Comparison of ENCODE assay signal across 8 cellular contexts in the genomic region with DNA sequence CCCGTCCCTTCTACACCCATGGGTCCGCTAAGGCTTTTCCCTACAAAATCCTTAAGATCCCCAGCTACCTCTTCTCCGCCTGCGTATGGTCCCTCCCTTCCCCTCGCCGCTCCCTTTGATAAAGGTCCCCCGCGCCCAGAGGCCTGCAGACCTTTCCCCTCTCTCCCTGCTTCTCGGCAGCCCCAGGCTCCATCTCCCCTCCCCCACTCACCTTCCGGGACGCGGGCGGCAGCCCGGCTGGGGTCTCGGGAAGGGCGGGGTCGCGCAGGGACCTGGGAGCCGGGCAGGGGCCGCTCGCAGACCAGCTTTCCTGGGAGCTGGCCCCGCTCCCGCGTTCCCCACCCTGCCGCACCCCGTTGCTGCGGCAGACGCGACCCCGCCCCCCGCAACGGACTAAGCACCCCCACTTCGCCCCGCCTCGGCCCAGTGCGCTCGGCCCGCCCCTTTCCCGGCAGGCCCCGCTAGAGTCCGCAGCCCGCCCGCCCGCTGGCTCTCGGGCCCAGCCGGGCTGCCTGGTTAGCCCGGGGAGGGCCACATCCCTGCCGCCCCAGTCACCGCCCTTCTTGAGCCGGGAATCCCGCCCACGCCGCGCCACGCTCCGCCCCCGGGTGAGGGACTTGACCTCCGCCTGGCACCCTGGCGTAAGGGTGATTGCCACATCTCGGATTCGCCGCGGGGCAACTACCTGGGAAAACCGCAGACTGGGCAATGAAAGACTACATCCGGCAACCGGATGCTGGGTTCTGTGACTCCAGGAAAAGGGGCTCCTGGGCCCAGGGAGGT. TPM values are rescaled to one million over a fixed set of nuclear protein-coding genes. Genes with fewer than 3 reads are reported as not detected.
DNase-seq lines count a peak whose midpoint lies in the region; ATAC-seq, FAIRE-seq and TF ChIP-seq lines count a peak whose summit lies in the region.

A gene with protein sequence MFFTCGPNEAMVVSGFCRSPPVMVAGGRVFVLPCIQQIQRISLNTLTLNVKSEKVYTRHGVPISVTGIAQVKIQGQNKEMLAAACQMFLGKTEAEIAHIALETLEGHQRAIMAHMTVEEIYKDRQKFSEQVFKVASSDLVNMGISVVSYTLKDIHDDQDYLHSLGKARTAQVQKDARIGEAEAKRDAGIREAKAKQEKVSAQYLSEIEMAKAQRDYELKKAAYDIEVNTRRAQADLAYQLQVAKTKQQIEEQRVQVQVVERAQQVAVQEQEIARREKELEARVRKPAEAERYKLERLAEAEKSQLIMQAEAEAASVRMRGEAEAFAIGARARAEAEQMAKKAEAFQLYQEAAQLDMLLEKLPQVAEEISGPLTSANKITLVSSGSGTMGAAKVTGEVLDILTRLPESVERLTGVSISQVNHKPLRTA (minus strand): TSS at position 372 of the 783 bp plus-strand sequence. CDS start 498 bp downstream, outside the sequence.

- CTCF ChIA-PET in A549 (lab: Yijun Ruan, JAX): interaction anchor here (0.5 to 4.7 kb wide), 10 partner anchors 10 to 136 kb away, joined by 3 to 37 read pairs (median 4); no protein-coding TSS in a partner anchor

- peak; percentile 74 for TF ChIP-seq POLR2A in A549 (IDR thresholded peaks at IDR 0.05; ENCODE audit: low read length)

- H3K9me3 ChIP-seq in A549: no peaks in the 10 kb centered on the region

- DNase-seq in A549 (ENCODE audit: low read depth in 1 of 2, low spot score in 1 of 2) (peak; percentile 64 to 94), NCI-H345 (lab: John Stamatoyannopoulos, UW) (peak; percentile 90), caudate nucleus (lab: John Stamatoyannopoulos, UW) (peak in 60 of 61 donors; percentile 32 to 95 (median 84)), iris pigment epithelial cell (ENCODE audit: low read depth) (peak; percentile 97)
- DNase-seq in activated CD4-positive, CD25-positive, alpha-beta regulatory T cell (lab: John Stamatoyannopoulos, UW): peak; percentile 60 to 87 (median 74)
- peak; percentile 90 to 97 for DNase-seq in stimulated activated CD4-positive, alpha-beta T cell treated with anti-CD3 and anti-CD28 coated beads, Interleukin-12 subunit alpha, Interleukin-12 subunit beta, amount 100 ng/mL, for 24 hours (ENCODE audit: low read depth in 2 of 2)

- TF ChIP-seq EP300 in A549 (IDR thresholded peaks at IDR 0.05): peak; percentile 5 to 41; a peak in 2 of 5 replicates

- H3K4me3 ChIP-seq in A549: peak within 1 kb of the TSS; percentile 99

- FAIRE-seq in A549 (lab: Jason Lieb, UNC): no peak

- peak in 1 of 2 experiments; percentile 49; a peak in 3 of 5 replicates for TF ChIP-seq RAD21 in A549 (conservative IDR thresholded peaks at IDR 0.05 in 1 of 2, IDR thresholded peaks at IDR 0.05 in 1 of 2)

- H3K4me2 ChIP-seq in A549: peak within 1 kb of the TSS; percentile 89

- ATAC-seq in A549: peak; percentile 74 to 78
- ATAC-seq in GM18861 (IDR thresholded peaks at IDR 0.05; ENCODE audit: unreplicated experiment): peak; percentile 52
- ATAC-seq in HG03103 (IDR thresholded peaks at IDR 0.05; ENCODE audit: low read depth, unreplicated experiment): peak; percentile 62

- under 1% methylated on average over 22 of the region's 66 CpGs for WGBS in A549 (ENCODE audit: missing lambda C conversion rate)

- TF ChIP-seq CTCF in A549 (IDR thresholded peaks at IDR 0.05): no peak

- POLR2A ChIA-PET in A549 (lab: Yijun Ruan, JAX): interaction anchor here (0.8 to 4.4 kb wide), 15 partner anchors 8 to 125 kb away, joined by 3 to 78 read pairs (median 4); a partner anchor contains a TSS

- H3K27ac ChIP-seq in A549 (peak within 1 kb of the TSS; percentile 97 to 98), caudate nucleus (ENCODE audit: low read depth, low read length) (peak within 1 kb of the TSS; percentile 86)

- H3K4me1 ChIP-seq in A549: peaks cover 64% of the 10 kb centered on the region

TF ChIP-seq in A549, 52 proteins besides CTCF, POLR2A, EP300 and RAD21 (continues in another document):
- TF ChIP-seq PHF8 (IDR thresholded peaks at IDR 0.05; ENCODE audit: borderline replicate concordance, low read depth) (no peak), TFCP2L1 (CRISPR knock-in tag; IDR thresholded peaks at IDR 0.05) (peak; percentile 99), CBX8 (IDR thresholded peaks at IDR 0.05) (no peak), EHF (CRISPR knock-in tag; IDR thresholded peaks at IDR 0.05) (peak; percentile 83; the same call in 1 of the 2 replicates), POLR2AphosphoS2 (conservative IDR thresholded peaks at IDR 0.05; ENCODE audit: low read length) (peak; percentile 98), TP53 (CRISPR knock-in tag; IDR thresholded peaks at IDR 0.05) (peak; percentile 58), NFE2L2 (conservative IDR thresholded peaks at IDR 0.05; ENCODE audit: low read length) (no peak), HEYL (CRISPR knock-in tag; IDR thresholded peaks at IDR 0.05) (no peak), GATA3 (IDR thresholded peaks at IDR 0.05; ENCODE audit: borderline replicate concordance) (peak; percentile 74), FOSB (CRISPR knock-in tag; IDR thresholded peaks at IDR 0.05) (peak; percentile 97), NPAS2 (CRISPR knock-in tag; IDR thresholded peaks at IDR 0.05; ENCODE audit: borderline replicate concordance) (no peak), HOXB13 (CRISPR knock-in tag; IDR thresholded peaks at IDR 0.05; ENCODE audit: low read depth) (0 out of 2 replicates have a peak, but pooled peaks have one; percentile 15), HOXA7 (CRISPR knock-in tag; IDR thresholded peaks at IDR 0.05) (peak; percentile 96), RCOR1 (IDR thresholded peaks at IDR 0.05; ENCODE audit: low read depth, low read length) (no peak), CHD2 (IDR thresholded peaks at IDR 0.05; ENCODE audit: low read length, partially characterized antibody) (peak; percentile 61), FOXS1 (CRISPR knock-in tag; IDR thresholded peaks at IDR 0.05) (no peak; the same call in 1 of the 2 replicates), MAZ (IDR thresholded peaks at IDR 0.05; ENCODE audit: borderline replicate concordance, low read depth, low read length) (no peak), HOXB5 (CRISPR knock-in tag; IDR thresholded peaks at IDR 0.05) (peak; percentile 72), RARB (CRISPR knock-in tag; IDR thresholded peaks at IDR 0.05) (peak; percentile 97), CBX2 (IDR thresholded peaks at IDR 0.05; ENCODE audit: borderline replicate concordance, low read depth) (no peak), JUNB (IDR thresholded peaks at IDR 0.05) (no peak), CEBPB (IDR thresholded peaks at IDR 0.05) (peak; percentile 67 to 96), ZC3H11A (IDR thresholded peaks at IDR 0.05) (no peak), JUN (IDR thresholded peaks at IDR 0.05) (peak; percentile 99 to 100), ZSCAN20 (CRISPR knock-in tag; IDR thresholded peaks at IDR 0.05) (0 out of 2 replicates have a peak, but pooled peaks have one; percentile 21), SMC3 (IDR thresholded peaks at IDR 0.05) (no peak; the same call in 2 of the 3 replicates), RFX5 (IDR thresholded peaks at IDR 0.05) (no peak)
- TF ChIP-seq, protein P1, sequence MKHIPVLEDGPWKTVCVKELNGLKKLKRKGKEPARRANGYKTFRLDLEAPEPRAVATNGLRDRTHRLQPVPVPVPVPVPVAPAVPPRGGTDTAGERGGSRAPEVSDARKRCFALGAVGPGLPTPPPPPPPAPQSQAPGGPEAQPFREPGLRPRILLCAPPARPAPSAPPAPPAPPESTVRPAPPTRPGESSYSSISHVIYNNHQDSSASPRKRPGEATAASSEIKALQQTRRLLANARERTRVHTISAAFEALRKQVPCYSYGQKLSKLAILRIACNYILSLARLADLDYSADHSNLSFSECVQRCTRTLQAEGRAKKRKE (CRISPR knock-in tag; IDR thresholded peaks at IDR 0.05; ENCODE audit: low read depth): 0 out of 2 replicates have a peak, but pooled peaks have one; percentile 19
- TF ChIP-seq, protein P2, sequence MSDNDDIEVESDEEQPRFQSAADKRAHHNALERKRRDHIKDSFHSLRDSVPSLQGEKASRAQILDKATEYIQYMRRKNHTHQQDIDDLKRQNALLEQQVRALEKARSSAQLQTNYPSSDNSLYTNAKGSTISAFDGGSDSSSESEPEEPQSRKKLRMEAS (IDR thresholded peaks at IDR 0.05): peak; percentile 72
- TF ChIP-seq, protein P3, sequence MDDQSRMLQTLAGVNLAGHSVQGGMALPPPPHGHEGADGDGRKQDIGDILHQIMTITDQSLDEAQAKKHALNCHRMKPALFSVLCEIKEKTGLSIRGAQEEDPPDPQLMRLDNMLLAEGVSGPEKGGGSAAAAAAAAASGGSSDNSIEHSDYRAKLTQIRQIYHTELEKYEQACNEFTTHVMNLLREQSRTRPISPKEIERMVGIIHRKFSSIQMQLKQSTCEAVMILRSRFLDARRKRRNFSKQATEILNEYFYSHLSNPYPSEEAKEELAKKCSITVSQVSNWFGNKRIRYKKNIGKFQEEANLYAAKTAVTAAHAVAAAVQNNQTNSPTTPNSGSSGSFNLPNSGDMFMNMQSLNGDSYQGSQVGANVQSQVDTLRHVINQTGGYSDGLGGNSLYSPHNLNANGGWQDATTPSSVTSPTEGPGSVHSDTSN (IDR thresholded peaks at IDR 0.05): peak; percentile 98
- TF ChIP-seq, protein P4, sequence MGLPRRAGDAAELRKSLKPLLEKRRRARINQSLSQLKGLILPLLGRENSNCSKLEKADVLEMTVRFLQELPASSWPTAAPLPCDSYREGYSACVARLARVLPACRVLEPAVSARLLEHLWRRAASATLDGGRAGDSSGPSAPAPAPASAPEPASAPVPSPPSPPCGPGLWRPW (IDR thresholded peaks at IDR 0.05): no peak
- TF ChIP-seq, protein P5, sequence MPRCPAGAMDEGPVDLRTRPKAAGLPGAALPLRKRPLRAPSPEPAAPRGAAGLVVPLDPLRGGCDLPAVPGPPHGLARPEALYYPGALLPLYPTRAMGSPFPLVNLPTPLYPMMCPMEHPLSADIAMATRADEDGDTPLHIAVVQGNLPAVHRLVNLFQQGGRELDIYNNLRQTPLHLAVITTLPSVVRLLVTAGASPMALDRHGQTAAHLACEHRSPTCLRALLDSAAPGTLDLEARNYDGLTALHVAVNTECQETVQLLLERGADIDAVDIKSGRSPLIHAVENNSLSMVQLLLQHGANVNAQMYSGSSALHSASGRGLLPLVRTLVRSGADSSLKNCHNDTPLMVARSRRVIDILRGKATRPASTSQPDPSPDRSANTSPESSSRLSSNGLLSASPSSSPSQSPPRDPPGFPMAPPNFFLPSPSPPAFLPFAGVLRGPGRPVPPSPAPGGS (IDR thresholded peaks at IDR 0.05): peak; percentile 96; the same call in 2 of the 3 replicates

RNA-seq across cellular contexts. Expression of the gene that starts here (rescaled TPM):
- polyA plus RNA-seq in A549 (2011; rRNA removed) (135 and 136 TPM in 2 replicates), A549 (2017; fragmentation: RNase III; extraction: RNeasy Plus Mini Kit Qiagen cat#74134 plus additional on column Dnase treatment) (89.7 to 99.2 TPM (median 89.9 TPM) in 3 replicates)
- 140 TPM in 2 replicates for polyA plus RNA-seq in A549 (2012; cell fraction: cytosol; rRNA removed)
- polyA plus RNA-seq in A549 (2012; cell fraction: nucleus; rRNA removed): 112 and 128 TPM in 2 replicates
- 101 and 112 TPM in 2 replicates for polyA minus RNA-seq in A549 (2011; rRNA and poly(A)+ RNA removed)

Comparison
In these comparisons a context has a peak if more than half of its experiments do, and no peak if none do; other contexts are left out.
1. Peak in every context shown above with its lines: DNase-seq, ATAC-seq, H3K4me3 ChIP-seq and H3K27ac ChIP-seq.